8 cellular contexts compared by ENCODE assay signal in the genomic region with DNA sequence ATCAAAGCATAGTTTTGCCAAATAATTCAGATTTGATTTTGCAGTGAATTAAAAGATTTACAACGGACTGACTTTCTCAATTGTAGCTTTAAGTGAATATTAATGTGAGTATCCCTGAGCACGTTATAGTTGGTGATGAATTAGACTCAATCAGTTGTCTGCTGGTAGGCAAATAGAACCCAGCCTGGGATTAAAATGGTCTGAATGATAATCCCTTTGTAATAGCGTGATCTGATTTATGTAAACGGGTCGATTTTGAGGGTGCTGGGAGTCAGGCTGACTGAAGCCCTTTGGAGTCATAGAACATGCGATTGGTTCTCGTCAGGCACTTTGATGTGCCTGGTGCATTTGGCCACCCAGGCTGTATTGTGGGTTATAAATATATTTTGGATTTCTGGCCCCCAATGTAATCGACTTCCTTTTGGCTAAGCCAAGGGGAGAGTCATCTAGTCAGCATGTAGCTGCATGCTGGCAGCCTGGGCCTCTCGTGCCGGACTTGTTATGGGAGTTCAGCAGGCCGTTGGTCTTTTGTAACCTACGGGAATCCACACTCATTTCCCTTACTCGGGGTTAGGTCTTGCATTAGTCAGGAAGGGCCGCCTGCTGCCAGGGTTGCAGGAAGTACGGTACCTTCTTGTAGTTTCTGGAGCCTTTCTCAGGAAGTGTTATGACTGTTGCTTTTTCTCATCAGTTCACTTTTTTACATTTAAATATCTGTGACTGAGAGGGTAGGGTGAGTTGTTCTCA. TPM values are rescaled to one million over a fixed set of nuclear protein-coding genes. Genes with fewer than 3 reads are reported as not detected.
A peak's percentile ranks its signal among the peaks of the same experiment; 100 is the strongest.
DNase-seq lines count a peak whose midpoint lies in the region; ATAC-seq, FAIRE-seq and TF ChIP-seq lines count a peak whose summit lies in the region.

No MANE protein-coding gene starts in this region.

- H3K27ac ChIP-seq in kidney (ENCODE audit: low read depth in 2 of 2, low read length in 2 of 2), result peak overlapping the region; percentile 88 to 93

- peak overlapping the region; percentile 88 for H3K4me3 Mint-ChIP-seq in activated CD4-positive, alpha-beta T cell treated with anti-CD3 and anti-CD28 coated beads for 36 hours

- no peaks in the 10 kb centered on the region for H3K27me3 Mint-ChIP-seq in activated CD4-positive, alpha-beta T cell treated with anti-CD3 and anti-CD28 coated beads for 36 hours

- in situ Hi-C loops in astrocyte of the cerebellum (cut with HindIII; ENCODE audit: low sequenced_read_pairs), result no loop called here

- intact Hi-C loops in activated CD4-positive, alpha-beta T cell treated with anti-CD3 and anti-CD28 coated beads for 36 hours (cut with DNase I, micrococcal nuclease), result loop anchor here (1.0 to 5.0 kb wide), 6 partner anchors 28 to 393 kb away; no protein-coding TSS in a partner anchor
- intact Hi-C loops in kidney (cut with DNase I), result no loop called here

- peak overlapping the region; percentile 98 for H3K27ac Mint-ChIP-seq in activated CD4-positive, alpha-beta T cell treated with anti-CD3 and anti-CD28 coated beads for 36 hours

- H3K4me1 ChIP-seq in kidney (ENCODE audit: control insufficient read depth in 1 of 2, insufficient read depth in 1 of 2, low read depth in 1 of 2, low read length in 2 of 2), result peaks cover 35% of the 10 kb centered on the region in 2 donors

- H3K9ac ChIP-seq in kidney (ENCODE audit: low read length in 2 of 2), result peak overlapping the region in 1 of 2 donors; percentile 63

- no peak for FAIRE-seq in kidney (lab: Jason Lieb, UNC)

- H3K36me3 Mint-ChIP-seq in activated CD4-positive, alpha-beta T cell treated with anti-CD3 and anti-CD28 coated beads for 36 hours (ENCODE audit: low read depth), result peaks cover 62% of the 10 kb centered on the region

- peaks cover 89% of the 10 kb centered on the region for H3K4me1 Mint-ChIP-seq in activated CD4-positive, alpha-beta T cell treated with anti-CD3 and anti-CD28 coated beads for 36 hours

- ATAC-seq in activated CD4-positive, alpha-beta T cell treated with anti-CD3 and anti-CD28 coated beads for 36 hours, result peak; percentile 42
- ATAC-seq in HG02763 (IDR thresholded peaks at IDR 0.05; ENCODE audit: unreplicated experiment), result no peak

- DNase-seq in activated CD4-positive, alpha-beta T cell treated with anti-CD3 and anti-CD28 coated beads for 36 hours, result peak; percentile 86
- DNase-seq in activated CD4-positive, alpha-beta T cell treated with anti-CD3 and anti-CD28 coated beads for 1 hour, result no peak
- peak; percentile 92 for DNase-seq in astrocyte of the cerebellum (ENCODE audit: low read depth)
- DNase-seq in kidney, result peak; percentile 95
- DNase-seq in stimulated activated CD4-positive, alpha-beta T cell treated with anti-CD3 and anti-CD28 coated beads, Interleukin-4, amount 100 ng/mL, for 1 hour, result peak; percentile 60
- DNase-seq in NCI-H1694 (lab: John Stamatoyannopoulos, UW), result no peak

- POLR2A ChIA-PET in activated CD4-positive, alpha-beta T cell treated with anti-CD3 and anti-CD28 coated beads for 36 hours (lab: Charles Lee), result interaction anchor here (1.2 to 4.1 kb wide), 5 partner anchors 19 to 38 kb away, joined by 4 to 64 read pairs (median 5); partner anchors contain the start of gene SOCS3

- H3K9me3 Mint-ChIP-seq in activated CD4-positive, alpha-beta T cell treated with anti-CD3 and anti-CD28 coated beads for 36 hours (ENCODE audit: low read depth), result no peaks in the 10 kb centered on the region

- CTCF ChIA-PET in activated CD4-positive, alpha-beta T cell treated with anti-CD3 and anti-CD28 coated beads for 36 hours (lab: Charles Lee), result interaction anchor here (0.8 to 1.8 kb wide), 5 partner anchors 10 to 35 kb away, joined by 3 to 7 read pairs (median 5); no protein-coding TSS in a partner anchor

- H3K9me3 ChIP-seq in kidney (ENCODE audit: control insufficient read depth in 1 of 2, low read length in 2 of 2), result no peaks in the 10 kb centered on the region

- TF ChIP-seq CTCF in astrocyte of the cerebellum (IDR thresholded peaks at IDR 0.05; ENCODE audit: low read depth, low read length, missing control alignments) (no peak), kidney (IDR thresholded peaks at IDR 0.05; ENCODE audit: borderline replicate concordance, extremely low read depth, insufficient read depth) (no peak)

- peaks cover 0 to 13% of the 10 kb centered on the region in 2 donors for H3K36me3 ChIP-seq in kidney (ENCODE audit: control insufficient read depth in 1 of 2, insufficient read depth in 2 of 2, low read length in 2 of 2)

- no peak overlapping the region for H3K4me3 ChIP-seq in astrocyte of the cerebellum (ENCODE audit: low read depth, low read length)
- no peak overlapping the region for H3K4me3 ChIP-seq in kidney (ENCODE audit: low read length in 2 of 2)

TF ChIP-seq in PFSK-1, 5 proteins besides CTCF, POLR2A, EP300 and RAD21:
- TF ChIP-seq SIN3A (IDR thresholded peaks at IDR 0.05; ENCODE audit: borderline replicate concordance, insufficient read depth, low read length), result no peak
- no peak for TF ChIP-seq TAF1 (IDR thresholded peaks at IDR 0.05; ENCODE audit: borderline replicate concordance, insufficient read depth, low read length)
- TF ChIP-seq POLR2AphosphoS5 (IDR thresholded peaks at IDR 0.05; ENCODE audit: low read depth, low read length), result no peak
- peak in 1 of 2 experiments; percentile 51; a peak in 1 of 4 replicates for TF ChIP-seq REST (IDR thresholded peaks at IDR 0.05; ENCODE audit: insufficient read depth in 1 of 2, low read depth in 2 of 2, low read length in 2 of 2)
- peak; percentile 49 for TF ChIP-seq FOXP2 (optimal IDR thresholded peaks at IDR 0.05; ENCODE audit: borderline replicate concordance, extremely low read depth, extremely low read length, insufficient read depth)

RNA-seq across cellular contexts. Expression of gene PGS1, which starts 5.4 kb away (rescaled TPM):
- total RNA-seq in activated CD4-positive, alpha-beta T cell treated with anti-CD3 and anti-CD28 coated beads for 36 hours, result 10 to 100 TPM; 73.3 to 75.0 TPM
- polyA plus RNA-seq in PFSK-1 (2012; ENCODE audit: insufficient read length, low read depth), result 53.3 TPM
- total RNA-seq in kidney, result 65.4 TPM
- 15.6 TPM for polyA plus RNA-seq in kidney (ENCODE audit: insufficient read depth, low read depth, low replicate concordance)

RNA-seq across cellular contexts. Expression of gene SOCS3, which starts 24.0 kb away (rescaled TPM):
- 100 to 1,000 TPM; 150 to 162 TPM for total RNA-seq in activated CD4-positive, alpha-beta T cell treated with anti-CD3 and anti-CD28 coated beads for 36 hours
- 15.1 TPM for polyA plus RNA-seq in PFSK-1 (2012; ENCODE audit: insufficient read length, low read depth)
- total RNA-seq in kidney, result 110 TPM
- 31.2 TPM for polyA plus RNA-seq in kidney (ENCODE audit: insufficient read depth, low read depth, low replicate concordance)

Comparison
In these comparisons a context has a peak if more than half of its experiments do, and no peak if none do; other contexts are left out.
1. DNase-seq: peak in activated CD4-positive, alpha-beta T cell treated with anti-CD3 and anti-CD28 coated beads for 36 hours (single experiment), astrocyte of the cerebellum (single experiment), kidney (single experiment) and stimulated activated CD4-positive, alpha-beta T cell treated with anti-CD3 and anti-CD28 coated beads, Interleukin-4, amount 100 ng/mL, for 1 hour (single experiment); none in activated CD4-positive, alpha-beta T cell treated with anti-CD3 and anti-CD28 coated beads for 1 hour (single experiment) and NCI-H1694 (single experiment).